ENCODE assay signal across 20 cellular contexts in genomic region chr3:50536471-50537180, GRCh38. TPM values are rescaled to one million over a fixed set of nuclear protein-coding genes. Genes with fewer than 3 reads are reported as not detected.
DNase-seq lines count a peak whose midpoint lies in the region; ATAC-seq, FAIRE-seq and TF ChIP-seq lines count a peak whose summit lies in the region.
"Had no signal": no experiment of that assay in that cellular context is flagged by ENCODE, and none has a peak within 500 bp of the region (broad histone marks: within the 10 kb centered on the region; RNA-seq: fewer than 3 reads in every experiment).

No MANE protein-coding gene starts in this region.

- no peak overlapping the region for H3K4me3 ChIP-seq in HEK293 (ENCODE audit: low read depth, low read length)
- no peak overlapping the region for H3K4me3 ChIP-seq in K562
- H3K4me3 ChIP-seq in fibroblast of mammary gland (ENCODE audit: control insufficient read depth, low read depth, low read length), result no peak overlapping the region
- H3K4me3 ChIP-seq in CD8-positive, alpha-beta memory T cell (ENCODE audit: low read length), result no peak overlapping the region
- H3K4me3 ChIP-seq: SJCRH30 had no signal

- no peaks in the 10 kb centered on the region for H3K27me3 ChIP-seq in K562 (ENCODE audit: control insufficient read depth in 2 of 2, insufficient read depth in 2 of 2, low read length in 2 of 2)
- H3K27me3 ChIP-seq in CD8-positive, alpha-beta memory T cell (ENCODE audit: insufficient read depth, low read length, poor library complexity, severe bottlenecking), result no peaks in the 10 kb centered on the region

- TF ChIP-seq POLR2A in K562 (conservative IDR thresholded peaks at IDR 0.05), result no peak

- no peaks in the 10 kb centered on the region for H3K36me3 Mint-ChIP-seq in naive thymus-derived CD8-positive, alpha-beta T cell
- H3K36me3 Mint-ChIP-seq in CD8-positive, alpha-beta memory T cell, result no peaks in the 10 kb centered on the region
- H3K36me3 Mint-ChIP-seq: CD4-positive, CD25-positive, alpha-beta regulatory T cell had no signal

- peaks cover 0 to under 1% (median 0%) of the 10 kb centered on the region in 4 donors for H3K4me1 Mint-ChIP-seq in naive thymus-derived CD8-positive, alpha-beta T cell
- H3K4me1 Mint-ChIP-seq in CD8-positive, alpha-beta memory T cell, result no peaks in the 10 kb centered on the region
- H3K4me1 Mint-ChIP-seq: CD4-positive, CD25-positive, alpha-beta regulatory T cell; IgD-negative memory B cell had no signal

- BruUV-seq in K562 (replicated peaks; lab: Mats Ljungman, UMichigan), result no TSS peak

- no peaks in the 10 kb centered on the region for H3K9me3 Mint-ChIP-seq in naive thymus-derived CD8-positive, alpha-beta T cell
- H3K9me3 Mint-ChIP-seq in CD8-positive, alpha-beta memory T cell, result no peaks in the 10 kb centered on the region
- H3K9me3 Mint-ChIP-seq: CD4-positive, CD25-positive, alpha-beta regulatory T cell; IgD-negative memory B cell had no signal

- in situ Hi-C loops in K562 (cut with MboI), result no loop called here

- no peak for TF ChIP-seq RAD21 in K562 (CRISPR knock-in tag; conservative IDR thresholded peaks at IDR 0.05 in 1 of 2, IDR thresholded peaks at IDR 0.05 in 1 of 2)

- no peak overlapping the region for H2AFZ ChIP-seq in K562 (ENCODE audit: low read depth, low read length)

- no peak overlapping the region for H3K4me2 ChIP-seq in K562 (ENCODE audit: insufficient read depth, low read length)

- TF ChIP-seq CTCF in HEK293 (tag by site-specific recombination; IDR thresholded peaks at IDR 0.05) (no peak), K562 (IDR thresholded peaks at IDR 0.05 in 2 of 3, conservative IDR thresholded peaks at IDR 0.05 in 1 of 3; ENCODE audit: insufficient read depth in 2 of 3, low read depth in 1 of 3, low read length in 3 of 3) (no peak), fibroblast of mammary gland (conservative IDR thresholded peaks at IDR 0.05; ENCODE audit: control insufficient read depth, insufficient read depth, low read depth, low read length) (no peak)

- CTCF ChIA-PET in HEK293 (lab: Yijun Ruan, JAX) (interaction anchor here (0.6 kb wide), 1 partner anchor 78 kb away, joined by 3 read pairs; no protein-coding TSS in a partner anchor), K562 (lab: Yijun Ruan, JAX; ENCODE audit: low intra/inter-chr PET ratio) (no interaction called here)
- CTCF ChIA-PET in CD8-positive, alpha-beta memory T cell (lab: Charles Lee), result interaction anchor here (1.1 to 1.3 kb wide), 2 partner anchors 13 to 100 kb away, joined by 3 read pairs; no protein-coding TSS in a partner anchor

- H3K9me1 ChIP-seq in K562 (ENCODE audit: control insufficient read depth, insufficient read depth, low read length), result no peaks in the 10 kb centered on the region

- DNase-seq in K562 (ENCODE audit: extremely low read depth in 1 of 4, low spot score in 3 of 4) (no peak), fibroblast of mammary gland (ENCODE audit: low read depth) (peak; percentile 55), occipital lobe (lab: John Stamatoyannopoulos, UW) (peak; percentile 40), medulla oblongata (ENCODE audit: extremely low spot score) (no peak), DMS114 treated with DMSO at 0.1 percent for 48 hours (lab: John Stamatoyannopoulos, UW; ENCODE audit: unreplicated experiment) (no peak)
- DNase-seq in naive thymus-derived CD8-positive, alpha-beta T cell, result no peak
- no peak for DNase-seq in CD8-positive, alpha-beta memory T cell
- DNase-seq: AML-193; CD4-positive, CD25-positive, alpha-beta regulatory T cell; GF-D8; NCI-H1436 treated with DMSO at 0.1 percent for 48 hours; NCI-H2107; NCI-H69; NK-92 treated with Interleukin-12 subunit alpha and Interleukin-12 subunit beta, amount 100 ng/mL, for 24 hours; OCI-M1; RPMI8226; SJCRH30 had no signal

- H3K9ac ChIP-seq in K562 (ENCODE audit: insufficient read depth in 1 of 2, low read depth in 2 of 2, low read length in 2 of 2), result peak overlapping the region in 1 of 2 experiments; percentile 2; a peak in 1 of 4 replicates

- H3K9me3 ChIP-seq in HEK293 (ENCODE audit: control insufficient read depth, insufficient read depth, low read depth, low read length) (no peaks in the 10 kb centered on the region), K562 (replicated peaks; ENCODE audit: control insufficient read depth, insufficient read depth, low read depth, low read length) (no peaks in the 10 kb centered on the region)
- no peaks in the 10 kb centered on the region for H3K9me3 ChIP-seq in CD8-positive, alpha-beta memory T cell (ENCODE audit: low read length)
- H3K9me3 ChIP-seq: SJCRH30 had no signal

- peaks cover 3 to 30% (median 16%) of the 10 kb centered on the region in 5 donors for H3K27me3 Mint-ChIP-seq in naive thymus-derived CD8-positive, alpha-beta T cell
- H3K27me3 Mint-ChIP-seq in CD8-positive, alpha-beta memory T cell, result peaks cover 4 to 39% of the 10 kb centered on the region in 2 donors

- H3K36me3 ChIP-seq in HEK293 (ENCODE audit: control insufficient read depth in 2 of 2, insufficient read depth in 1 of 2, low read length in 2 of 2), result no peaks in the 10 kb centered on the region
- H3K36me3 ChIP-seq in K562 (ENCODE audit: control insufficient read depth, insufficient read depth, low read length), result no peaks in the 10 kb centered on the region
- H3K36me3 ChIP-seq in CD8-positive, alpha-beta memory T cell (ENCODE audit: insufficient read depth, low read length), result no peaks in the 10 kb centered on the region
- H3K36me3 ChIP-seq: SJCRH30 had no signal

- no peak for TF ChIP-seq EP300 in K562 (IDR thresholded peaks at IDR 0.05; ENCODE audit: low read length)

- POLR2A ChIA-PET in HEK293 (lab: Yijun Ruan, JAX) (no interaction called here), K562 (lab: Yijun Ruan, JAX) (no interaction called here)
- POLR2A ChIA-PET in naive thymus-derived CD8-positive, alpha-beta T cell (lab: Charles Lee), result no interaction called here
- POLR2A ChIA-PET in CD8-positive, alpha-beta memory T cell (lab: Charles Lee), result no interaction called here

- FAIRE-seq in K562 (lab: Jason Lieb, UNC), result no peak
- FAIRE-seq: D721Med had no signal

- H3K4me1 ChIP-seq in HEK293 (ENCODE audit: control insufficient read depth, insufficient read depth, low read length) (no peaks in the 10 kb centered on the region), K562 (replicated peaks in 1 of 2; ENCODE audit: control insufficient read depth in 2 of 2, insufficient read depth in 2 of 2, low read length in 2 of 2) (peaks cover 34 to 64% of the 10 kb centered on the region in 2 experiments)
- H3K4me1 ChIP-seq in CD8-positive, alpha-beta memory T cell (ENCODE audit: insufficient read depth, low read length), result no peaks in the 10 kb centered on the region
- H3K4me1 ChIP-seq: SJCRH30 had no signal

- no peaks in the 10 kb centered on the region for H3K79me2 ChIP-seq in K562 (ENCODE audit: control insufficient read depth, insufficient read depth, low read length)

- intact Hi-C loops in K562 (cut with micrococcal nuclease), result no loop called here

- H3K27ac Mint-ChIP-seq in naive thymus-derived CD8-positive, alpha-beta T cell, result peak overlapping the region in 4 of 10 donors; percentile 19 to 66 (median 64)
- H3K27ac Mint-ChIP-seq in CD8-positive, alpha-beta memory T cell, result no peak overlapping the region
- H3K27ac Mint-ChIP-seq: CD4-positive, CD25-positive, alpha-beta regulatory T cell; IgD-negative memory B cell had no signal

- no peak overlapping the region for H3K4me3 Mint-ChIP-seq in naive thymus-derived CD8-positive, alpha-beta T cell
- no peak overlapping the region for H3K4me3 Mint-ChIP-seq in CD8-positive, alpha-beta memory T cell
- H3K4me3 Mint-ChIP-seq: CD4-positive, CD25-positive, alpha-beta regulatory T cell; IgD-negative memory B cell had no signal

- no peak overlapping the region for H3K27ac ChIP-seq in HEK293 (ENCODE audit: extremely low read depth, low read depth, low read length)
- no peak overlapping the region for H3K27ac ChIP-seq in K562 (ENCODE audit: extremely low read depth, low read depth, low read length)
- H3K27ac ChIP-seq in CD8-positive, alpha-beta memory T cell (ENCODE audit: low read depth, low read length), result no peak overlapping the region
- H3K27ac ChIP-seq: SJCRH30 had no signal

- H4K20me1 ChIP-seq in K562 (replicated peaks; ENCODE audit: control insufficient read depth, insufficient read depth, low read length), result no peaks in the 10 kb centered on the region

- ATAC-seq in K562, result no peak
- ATAC-seq in naive thymus-derived CD8-positive, alpha-beta T cell, result no peak

- WGBS in K562 (ENCODE audit: insufficient coverage, low coverage, missing lambda C conversion rate), result 88% methylated on average over 3 of the region's 5 CpGs

RNA-seq across cellular contexts. Expression of gene C3orf18, which starts 30.9 kb away (rescaled TPM):
- 1.4 and 3.5 TPM in 2 replicates for total RNA-seq in K562 (2011; cell fraction: chromatin; rRNA removed; ENCODE audit: low replicate concordance)
- total RNA-seq in K562 (2011; cell fraction: nucleolus; rRNA removed), result 1.7 and 2.3 TPM in 2 replicates
- total RNA-seq in K562 (2011; cell fraction: nucleoplasm; rRNA removed), result 1.2 and 1.4 TPM in 2 replicates
- total RNA-seq in K562 (2014; rRNA removed) (0.95 and 1.3 TPM in 2 replicates), K562 (2014; rRNA removed; fragmentation: Illumina TruSeq; extraction: Trizol) (0.83 and 1.1 TPM in 2 replicates), K562 (2015; rRNA removed; fragmentation: Illumina TruSeq; extraction: Trizol) (0.94 and 1.4 TPM in 2 replicates), K562 (2021) (0.65 and 2.0 TPM in 2 replicates), occipital lobe (13.6 TPM)
- polyA plus RNA-seq in K562 (2011; rRNA removed) (2.3 and 3.9 TPM in 2 replicates), K562 (2014; fragmentation: Illumina TruSeq; extraction: Trizol) (0.91 and 1.5 TPM in 2 replicates), K562 (2014; fragmentation: Nextera tagmentation; extraction: Ambion mirVana) (under 1 TPM; 0.01 to 0.14 TPM), K562 (2014; rRNA removed) (0.38 and 0.82 TPM in 2 replicates)
- 4.6 and 5.2 TPM in 2 replicates for polyA plus RNA-seq in K562 (2011; cell fraction: cytosol; rRNA removed)
- 5.5 and 6.0 TPM in 2 replicates for polyA plus RNA-seq in K562 (2011; cell fraction: nucleus; rRNA removed)
- polyA plus RNA-seq in K562 (2012), result 1.7 and 2.7 TPM in 2 replicates
- polyA minus RNA-seq in K562 (2011; rRNA and poly(A)+ RNA removed), result 1.6 and 1.9 TPM in 2 replicates
- polyA minus RNA-seq in K562 (2011; cell fraction: cytosol; rRNA and poly(A)+ RNA removed), result 0.73 and 2.0 TPM in 2 replicates
- polyA minus RNA-seq in K562 (2011; cell fraction: nucleus; rRNA and poly(A)+ RNA removed), result 1.1 and 1.4 TPM in 2 replicates
- total RNA-seq in naive thymus-derived CD8-positive, alpha-beta T cell, result 10 to 100 TPM; 17.7 to 18.4 TPM
- 10 to 100 TPM; 14.1 to 17.3 (median 14.2) TPM for polyA plus RNA-seq in naive thymus-derived CD8-positive, alpha-beta T cell
- 10 to 100 TPM; 11.5 to 13.0 TPM for total RNA-seq in CD8-positive, alpha-beta memory T cell
- 15.8 TPM for polyA plus RNA-seq in CD8-positive, alpha-beta memory T cell

RNA-seq across cellular contexts. Expression of gene HEMK1, which starts 32.7 kb away (rescaled TPM):
- total RNA-seq in K562 (2011; cell fraction: chromatin; rRNA removed; ENCODE audit: low replicate concordance), result 44.0 and 89.1 TPM in 2 replicates
- total RNA-seq in K562 (2011; cell fraction: nucleolus; rRNA removed), result 41.2 and 43.2 TPM in 2 replicates
- 47.0 and 67.9 TPM in 2 replicates for total RNA-seq in K562 (2011; cell fraction: nucleoplasm; rRNA removed)
- total RNA-seq in K562 (2014; rRNA removed) (8.0 and 13.7 TPM in 2 replicates), K562 (2014; rRNA removed; fragmentation: Illumina TruSeq; extraction: Trizol) (8.0 and 10.9 TPM in 2 replicates), K562 (2015; rRNA removed; fragmentation: Illumina TruSeq; extraction: Trizol) (9.7 and 11.4 TPM in 2 replicates), K562 (2021) (15.9 and 16.8 TPM in 2 replicates), occipital lobe (6.9 TPM)
- polyA plus RNA-seq in K562 (2011; rRNA removed) (12.1 and 13.5 TPM in 2 replicates), K562 (2014; fragmentation: Illumina TruSeq; extraction: Trizol) (12.3 and 13.2 TPM in 2 replicates), K562 (2014; fragmentation: Nextera tagmentation; extraction: Ambion mirVana) (1 to 10 TPM; 2.0 to 5.2 TPM), K562 (2014; rRNA removed) (13.9 and 17.8 TPM in 2 replicates)
- 12.1 and 20.2 TPM in 2 replicates for polyA plus RNA-seq in K562 (2011; cell fraction: cytosol; rRNA removed)
- polyA plus RNA-seq in K562 (2011; cell fraction: nucleus; rRNA removed), result 58.3 and 71.6 TPM in 2 replicates
- 11.0 and 19.9 TPM in 2 replicates for polyA plus RNA-seq in K562 (2012)
- polyA minus RNA-seq in K562 (2011; rRNA and poly(A)+ RNA removed), result 8.5 and 8.9 TPM in 2 replicates
- 4.0 and 4.7 TPM in 2 replicates for polyA minus RNA-seq in K562 (2011; cell fraction: cytosol; rRNA and poly(A)+ RNA removed)
- 19.1 and 28.0 TPM in 2 replicates for polyA minus RNA-seq in K562 (2011; cell fraction: nucleus; rRNA and poly(A)+ RNA removed)
- 10 to 100 TPM; 65.1 to 67.1 TPM for total RNA-seq in naive thymus-derived CD8-positive, alpha-beta T cell
- 10 to 100 TPM; 20.2 to 43.1 (median 30.3) TPM for polyA plus RNA-seq in naive thymus-derived CD8-positive, alpha-beta T cell
- 10 to 100 TPM; 51.8 to 55.0 TPM for total RNA-seq in CD8-positive, alpha-beta memory T cell
- polyA plus RNA-seq in CD8-positive, alpha-beta memory T cell, result 27.4 TPM

RNA-seq across cellular contexts. Expression of gene CACNA2D2, which starts 33.2 kb away (rescaled TPM):
- total RNA-seq in K562 (2011; cell fraction: chromatin; rRNA removed; ENCODE audit: low replicate concordance), result 0.76 and 1.4 TPM in 2 replicates
- 0.53 and 0.67 TPM in 2 replicates for total RNA-seq in K562 (2011; cell fraction: nucleolus; rRNA removed)
- 0.66 and 1.4 TPM in 2 replicates for total RNA-seq in K562 (2011; cell fraction: nucleoplasm; rRNA removed)
- 0.36 TPM in 1 of 2 replicates, not detected in the other for total RNA-seq in K562 (2014; rRNA removed)
- 0.15 TPM in 1 of 2 replicates, not detected in the other for total RNA-seq in K562 (2014; rRNA removed; fragmentation: Illumina TruSeq; extraction: Trizol)
- 0.08 and 0.11 TPM in 2 replicates for total RNA-seq in K562 (2015; rRNA removed; fragmentation: Illumina TruSeq; extraction: Trizol)
- total RNA-seq in K562 (2021), result 0.36 and 0.58 TPM in 2 replicates
- polyA plus RNA-seq in K562 (2011; rRNA removed), result 0.32 and 0.61 TPM in 2 replicates
- polyA plus RNA-seq in K562 (2011; cell fraction: cytosol; rRNA removed), result 0.77 and 0.79 TPM in 2 replicates
- polyA plus RNA-seq in K562 (2011; cell fraction: nucleus; rRNA removed), result 1.4 and 1.8 TPM in 2 replicates
- 0.26 and 0.40 TPM in 2 replicates for polyA plus RNA-seq in K562 (2012)
- 0.30 and 0.58 TPM in 2 replicates for polyA plus RNA-seq in K562 (2014; fragmentation: Illumina TruSeq; extraction: Trizol)
- not detected for polyA plus RNA-seq in K562 (2014; fragmentation: Nextera tagmentation; extraction: Ambion mirVana)
- 0.27 and 0.57 TPM in 2 replicates for polyA plus RNA-seq in K562 (2014; rRNA removed)
- polyA minus RNA-seq in K562 (2011; rRNA and poly(A)+ RNA removed), result 0.30 and 0.46 TPM in 2 replicates
- 0.19 and 0.36 TPM in 2 replicates for polyA minus RNA-seq in K562 (2011; cell fraction: cytosol; rRNA and poly(A)+ RNA removed)
- 0.27 and 0.33 TPM in 2 replicates for polyA minus RNA-seq in K562 (2011; cell fraction: nucleus; rRNA and poly(A)+ RNA removed)
- total RNA-seq in occipital lobe, result 2.2 TPM
- total RNA-seq in naive thymus-derived CD8-positive, alpha-beta T cell, result 1 to 10 TPM; 4.0 to 4.9 TPM
- polyA plus RNA-seq in naive thymus-derived CD8-positive, alpha-beta T cell, result 1 to 10 TPM in 1 of 3 donors, under 1 TPM in 2; 0.40 to 1.5 (median 0.40) TPM
- 1 to 10 TPM in 1 of 2 experiments, under 1 TPM in 1; 0.73 to 1.1 TPM for total RNA-seq in CD8-positive, alpha-beta memory T cell
- polyA plus RNA-seq in CD8-positive, alpha-beta memory T cell, result 2.6 TPM
- total RNA-seq: SJCRH30 had no signal

Comparison
In these comparisons a context has a peak if more than half of its experiments do, and no peak if none do; other contexts are left out.
1. DNase-seq: peak in fibroblast of mammary gland (single experiment) and occipital lobe (single experiment); none in K562 (0 of 4), medulla oblongata (single experiment), DMS114 treated with DMSO at 0.1 percent for 48 hours (single experiment), naive thymus-derived CD8-positive, alpha-beta T cell (0 of 10) and CD8-positive, alpha-beta memory T cell (0 of 5).